In genomic region chr16:57803413-57803990, GRCh38 we compare ENCODE assay signal across 10 cellular contexts. TPM values are rescaled to one million over a fixed set of nuclear protein-coding genes. Genes with fewer than 3 reads are reported as not detected.
DNase-seq lines count a peak whose midpoint lies in the region; ATAC-seq and TF ChIP-seq lines count a peak whose summit lies in the region.
"Had no signal": no experiment of that assay in that cellular context is flagged by ENCODE, and none has a peak within 500 bp of the region (broad histone marks: within the 10 kb centered on the region; RNA-seq: fewer than 3 reads in every experiment).

No MANE protein-coding gene starts in this region.

- intact Hi-C loops in dorsolateral prefrontal cortex (cut with DNase I) = loop anchor here (2.0 to 5.0 kb wide), 2 partner anchors 46 to 59 kb away; no protein-coding TSS in a partner anchor
- intact Hi-C loops in lower lobe of right lung (cut with DNase I) = no loop called here
- intact Hi-C loops in stomach (cut with DNase I; ENCODE audit: low total_unique reads) = no loop called here

- TF ChIP-seq EP300 in stomach (IDR thresholded peaks at IDR 0.05) = no peak

- TF ChIP-seq POLR2A in stomach (IDR thresholded peaks at IDR 0.05) = no peak

- H3K4me3 ChIP-seq in HUES64 (ENCODE audit: low read length) = no peak overlapping the region
- H3K4me3 ChIP-seq in dorsolateral prefrontal cortex = peak overlapping the region in 52 of 59 donors; percentile 13 to 89 (median 72)
- H3K4me3 ChIP-seq in lower lobe of right lung = no peak overlapping the region
- no peak overlapping the region for H3K4me3 ChIP-seq in stomach

- H3K9ac ChIP-seq in HUES64 (ENCODE audit: low read depth, low read length) = no peak overlapping the region; the same call in 1 of the 2 replicates

- H3K9me3 ChIP-seq in HUES64 (ENCODE audit: insufficient read depth, low read depth, low read length) (no peaks in the 10 kb centered on the region), lower lobe of right lung (no peaks in the 10 kb centered on the region), stomach (no peaks in the 10 kb centered on the region)

- ATAC-seq in lower lobe of right lung = peak in 1 of 2 donors; percentile 14

- in situ Hi-C loops in ACHN (cut with HindIII; ENCODE audit: low pct_ligation_motif_present, low pct_unique_long_range_greater_than_20kb, low sequenced_read_pairs) = no loop called here

- DNase-seq in dorsolateral prefrontal cortex = peak in 3 of 10 donors; percentile 35 to 78 (median 37)
- peak; percentile 52 for DNase-seq in lower lobe of right lung
- no peak for DNase-seq in stomach
- DNase-seq in T-helper 9 cell = no peak
- no peak for DNase-seq in cortex of kidney (lab: John Stamatoyannopoulos, UW)
- no peak for DNase-seq in ACHN
- DNase-seq in activated CD4-positive, CD25-positive, alpha-beta regulatory T cell treated with anti-CD3 and anti-CD28 coated beads, Interleukin-2, amount 50 U/mL, for 72 hours = no peak
- DNase-seq: DMS79, OCI-M1 had no signal

- 32% methylated on average over 10 of the region's 12 CpGs for WGBS in HUES64
- WGBS in stomach, 5 donors = 37 to 57% (median 41%) methylated on average over 11 to 12 of the region's 12 CpGs

- no peaks in the 10 kb centered on the region for H3K36me3 ChIP-seq in HUES64 (ENCODE audit: insufficient read depth, low read length)
- no peaks in the 10 kb centered on the region for H3K36me3 ChIP-seq in lower lobe of right lung
- H3K36me3 ChIP-seq in stomach = no peaks in the 10 kb centered on the region

- peak overlapping the region; percentile 42; the same call in 1 of the 2 replicates for H3K27ac ChIP-seq in HUES64 (ENCODE audit: low read depth, low read length)
- H3K27ac ChIP-seq in dorsolateral prefrontal cortex = peak overlapping the region; percentile 84 to 99 (median 94)
- peak overlapping the region; percentile 91 for H3K27ac ChIP-seq in lower lobe of right lung
- H3K27ac ChIP-seq in stomach = peak overlapping the region; percentile 39 to 89 (median 81)

- H3K4me1 ChIP-seq in HUES64 (ENCODE audit: insufficient read depth, low read length) = peaks cover 41% of the 10 kb centered on the region
- peaks cover 73% of the 10 kb centered on the region for H3K4me1 ChIP-seq in lower lobe of right lung
- peaks cover 62 to 85% (median 69%) of the 10 kb centered on the region in 4 donors for H3K4me1 ChIP-seq in stomach

- TF ChIP-seq CTCF in dorsolateral prefrontal cortex (IDR thresholded peaks at IDR 0.05 in 54 of 56, conservative IDR thresholded peaks at IDR 0.05 in 2 of 56; ENCODE audit: low read depth in 1 of 56, partially characterized antibody in 56 of 56) (peak in 5 of 56 donors; percentile 2 to 12 (median 6)), lower lobe of right lung (IDR thresholded peaks at IDR 0.05) (no peak), stomach (IDR thresholded peaks at IDR 0.05) (no peak)

- peaks cover 7% of the 10 kb centered on the region for H3K27me3 ChIP-seq in HUES64 (ENCODE audit: insufficient read depth, low read length)
- H3K27me3 ChIP-seq in dorsolateral prefrontal cortex = no peaks in the 10 kb centered on the region
- H3K27me3 ChIP-seq in lower lobe of right lung (ENCODE audit: low read depth) = no peaks in the 10 kb centered on the region
- no peaks in the 10 kb centered on the region for H3K27me3 ChIP-seq in stomach

RNA-seq across cellular contexts. Expression of gene KIFC3, which starts 1.2 kb away (rescaled TPM):
- polyA plus RNA-seq in HUES64 (2013, experiment 1 of 2) = 6.2 TPM
- 5.8 TPM for polyA plus RNA-seq in HUES64 (2013, experiment 2 of 2)
- total RNA-seq in dorsolateral prefrontal cortex (10 to 100 TPM; 29.4 to 72.9 (median 48.3) TPM), lower lobe of right lung (70.9 TPM), stomach (100 to 1,000 TPM in 1 of 5 donors, 10 to 100 TPM in 3, 1 to 10 TPM in 1; 2.3 to 249 (median 40.0) TPM)
- polyA plus RNA-seq in stomach = 10 to 100 TPM; 21.1 to 46.6 (median 22.1) TPM

Comparison
In these comparisons a context has a peak if more than half of its experiments do, and no peak if none do; other contexts are left out.
1. H3K27ac ChIP-seq: peak in every context shown above with its lines; median percentile 94 in dorsolateral prefrontal cortex; 91 in lower lobe of right lung; 81 in stomach; 42 in HUES64.
2. H3K4me3 ChIP-seq: peak in dorsolateral prefrontal cortex (52 of 59); none in HUES64 (single experiment), lower lobe of right lung (single experiment) and stomach (0 of 4).
3. intact Hi-C loops: an anchor here in dorsolateral prefrontal cortex (2.0 to 5.0 kb wide); none called in lower lobe of right lung and stomach.